38 cellular contexts compared by ENCODE assay signal in genomic region chr2:7279421-7279949, GRCh38.
"Had no signal": no experiment of that assay in that cellular context is flagged by ENCODE, and none has a peak within 500 bp of the region (broad histone marks: within the 10 kb centered on the region; RNA-seq: fewer than 3 reads in every experiment).

No MANE protein-coding gene starts in this region.

- H3K9me3 Mint-ChIP-seq: activated B cell treated with CpG ODN at 0.5 μM for 24 hours; activated CD4-positive, alpha-beta memory T cell treated with anti-CD3 and anti-CD28 coated beads for 36 hours; activated CD4-positive, alpha-beta T cell treated with anti-CD3 and anti-CD28 coated beads, Interleukin-2, amount 10 ng/mL, durations not matched to agents 24 days and 14 days; activated CD8-positive, alpha-beta T cell treated with anti-CD3 and anti-CD28 coated beads for 36 hours; activated naive CD4-positive, alpha-beta T cell treated with anti-CD3 and anti-CD28 coated beads, Interleukin-2, amount 10 ng/mL, durations not matched to agents 7 days and 5 days; activated naive CD4-positive, alpha-beta T cell treated with anti-CD3 and anti-CD28 coated beads, Interleukin-2, amount 50 U/mL, for 72 hours; activated naive CD8-positive, alpha-beta T cell treated with anti-CD3 and anti-CD28 coated beads for 36 hours; activated T-cell treated with anti-CD3 and anti-CD28 coated beads, Interleukin-2, amount 50 U/mL, for 24 hours; activated T-helper 2 cell treated with anti-CD3 and anti-CD28 coated beads, Interferon-gamma antibody, Interleukin-2, Interleukin-4, amounts not matched to agents 10 μg/mL and 5 μg/mL and 100 μg/mL, durations not matched to agents 14 hours and 24 hours and 36 hours; central memory CD8-positive, alpha-beta T cell; T-helper 1 cell treated with Interleukin-12 subunit alpha and Interleukin-12 subunit beta and Interleukin-4 antibody, amounts not matched to agents 30 μg/mL and 1 μg/mL, for 36 hours; T-helper 2 cell treated with Interferon-gamma antibody and Interleukin-4, amounts not matched to agents 5 μg/mL and 100 μg/mL, for 36 hours had no signal

- H3K9me3 ChIP-seq: adrenal gland had no signal

- H3K27ac ChIP-seq: adrenal gland, cardiac muscle cell, VCaP had no signal

- H3K27ac Mint-ChIP-seq: activated B cell treated with CpG ODN at 0.5 μM for 24 hours; activated CD4-positive, alpha-beta memory T cell treated with anti-CD3 and anti-CD28 coated beads for 36 hours; activated CD4-positive, alpha-beta T cell treated with anti-CD3 and anti-CD28 coated beads, Interleukin-2, amount 10 ng/mL, durations not matched to agents 24 days and 14 days; activated CD8-positive, alpha-beta memory T cell treated with anti-CD3 and anti-CD28 coated beads, Interleukin-2, amount 10 ng/mL, durations not matched to agents 7 days and 5 days; activated CD8-positive, alpha-beta T cell treated with anti-CD3 and anti-CD28 coated beads for 36 hours; activated naive CD4-positive, alpha-beta T cell treated with anti-CD3 and anti-CD28 coated beads, Interleukin-2, amount 10 ng/mL, durations not matched to agents 7 days and 5 days; activated naive CD4-positive, alpha-beta T cell treated with anti-CD3 and anti-CD28 coated beads, Interleukin-2, amount 50 U/mL, for 72 hours; activated naive CD8-positive, alpha-beta T cell treated with anti-CD3 and anti-CD28 coated beads for 36 hours; activated T-cell treated with anti-CD3 and anti-CD28 coated beads, Interleukin-2, amount 50 U/mL, for 24 hours; activated T-helper 2 cell treated with anti-CD3 and anti-CD28 coated beads, Interferon-gamma antibody, Interleukin-2, Interleukin-4, amounts not matched to agents 10 μg/mL and 5 μg/mL and 100 μg/mL, durations not matched to agents 14 hours and 24 hours and 36 hours; T-helper 1 cell treated with Interleukin-12 subunit alpha and Interleukin-12 subunit beta and Interleukin-4 antibody, amounts not matched to agents 30 μg/mL and 1 μg/mL, for 36 hours; T-helper 2 cell treated with Interferon-gamma antibody and Interleukin-4, amounts not matched to agents 5 μg/mL and 100 μg/mL, for 36 hours had no signal

- H3K36me3 Mint-ChIP-seq: activated CD4-positive, alpha-beta memory T cell treated with anti-CD3 and anti-CD28 coated beads for 36 hours; activated CD8-positive, alpha-beta memory T cell treated with anti-CD3 and anti-CD28 coated beads, Interleukin-2, amount 10 ng/mL, durations not matched to agents 7 days and 5 days; activated naive CD4-positive, alpha-beta T cell treated with anti-CD3 and anti-CD28 coated beads, Interleukin-2, amount 10 ng/mL, durations not matched to agents 7 days and 5 days; activated naive CD4-positive, alpha-beta T cell treated with anti-CD3 and anti-CD28 coated beads, Interleukin-2, amount 50 U/mL, for 72 hours; activated naive CD8-positive, alpha-beta T cell treated with anti-CD3 and anti-CD28 coated beads for 36 hours; brain had no signal

- H3K27me3 ChIP-seq: adrenal gland, cardiac muscle cell had no signal

- H3K4me1 ChIP-seq: adrenal gland had no signal

- H3K27me3 Mint-ChIP-seq: activated CD4-positive, alpha-beta T cell treated with anti-CD3 and anti-CD28 coated beads, Interleukin-2, amount 10 ng/mL, durations not matched to agents 24 days and 14 days; activated CD8-positive, alpha-beta T cell treated with anti-CD3 and anti-CD28 coated beads for 36 hours; activated naive CD4-positive, alpha-beta T cell treated with anti-CD3 and anti-CD28 coated beads, Interleukin-2, amount 10 ng/mL, durations not matched to agents 7 days and 5 days; activated naive CD8-positive, alpha-beta T cell treated with anti-CD3 and anti-CD28 coated beads for 36 hours; brain had no signal

- H3K4me3 Mint-ChIP-seq: activated B cell treated with CpG ODN at 0.5 μM for 24 hours; activated CD4-positive, alpha-beta memory T cell treated with anti-CD3 and anti-CD28 coated beads for 36 hours; activated CD4-positive, alpha-beta T cell treated with anti-CD3 and anti-CD28 coated beads, Interleukin-2, amount 10 ng/mL, durations not matched to agents 24 days and 14 days; activated CD8-positive, alpha-beta memory T cell treated with anti-CD3 and anti-CD28 coated beads, Interleukin-2, amount 10 ng/mL, durations not matched to agents 7 days and 5 days; activated CD8-positive, alpha-beta T cell treated with anti-CD3 and anti-CD28 coated beads for 36 hours; activated naive CD4-positive, alpha-beta T cell treated with anti-CD3 and anti-CD28 coated beads, Interleukin-2, amount 10 ng/mL, durations not matched to agents 7 days and 5 days; activated naive CD8-positive, alpha-beta T cell treated with anti-CD3 and anti-CD28 coated beads for 36 hours; activated T-cell treated with anti-CD3 and anti-CD28 coated beads, Interleukin-2, amount 50 U/mL, for 24 hours; brain; central memory CD8-positive, alpha-beta T cell; T-helper 1 cell treated with Interleukin-12 subunit alpha and Interleukin-12 subunit beta and Interleukin-4 antibody, amounts not matched to agents 30 μg/mL and 1 μg/mL, for 36 hours; T-helper 2 cell treated with Interferon-gamma antibody and Interleukin-4, amounts not matched to agents 5 μg/mL and 100 μg/mL, for 36 hours had no signal

- DNase-seq: activated B cell treated with CpG ODN at 0.5 μM for 24 hours; activated CD4-positive, alpha-beta memory T cell treated with anti-CD3 and anti-CD28 coated beads for 36 hours; activated CD4-positive, alpha-beta T cell treated with anti-CD3 and anti-CD28 coated beads for 4 hours; activated CD4-positive, alpha-beta T cell treated with anti-CD3 and anti-CD28 coated beads, Interleukin-2, amount 10 ng/mL, durations not matched to agents 24 days and 14 days; activated CD4-positive, alpha-beta T cell treated with anti-CD3 and anti-CD28 coated beads, Interleukin-2, amount 50 U/mL, for 1 hour; activated CD4-positive, alpha-beta T cell treated with anti-CD3 and anti-CD28 coated beads, Interleukin-2, amount 50 U/mL, for 4 hours; activated CD4-positive, CD25-positive, alpha-beta regulatory T cell treated with anti-CD3 and anti-CD28 coated beads, Interleukin-2, amount 50 U/mL, for 72 hours; activated CD8-positive, alpha-beta memory T cell treated with anti-CD3 and anti-CD28 coated beads for 24 hours; activated CD8-positive, alpha-beta memory T cell treated with anti-CD3 and anti-CD28 coated beads, Interleukin-2, amount 10 ng/mL, durations not matched to agents 7 days and 5 days; activated CD8-positive, alpha-beta memory T cell treated with anti-CD3 and anti-CD28 coated beads, Interleukin-2, amount 50 U/mL, for 48 hours; activated CD8-positive, alpha-beta T cell treated with anti-CD3 and anti-CD28 coated beads for 36 hours; activated effector memory CD4-positive, alpha-beta T cell treated with Interleukin-2 at 50 U/mL for 16 hours; activated gamma-delta T cell; activated naive CD4-positive, alpha-beta T cell treated with anti-CD3 and anti-CD28 coated beads, Interleukin-2, amount 10 ng/mL, durations not matched to agents 7 days and 5 days; activated naive CD4-positive, alpha-beta T cell treated with Interleukin-2 at 50 U/mL for 16 hours; activated naive CD8-positive, alpha-beta T cell treated with anti-CD3 and anti-CD28 coated beads for 36 hours; activated T-cell treated with anti-CD3 and anti-CD28 coated beads, Interleukin-2, amount 50 U/mL, for 24 hours; activated T-cell treated with anti-CD3 and anti-CD28 coated beads, Interleukin-2, amount 50 U/mL, for 48 hours; adrenal gland; amniotic stem cell; aorta; caudate nucleus; cerebellar nuclear complex; SW 1271; T-helper 1 cell; T-helper 2 cell; T-helper 9 cell had no signal

- H3K4me1 Mint-ChIP-seq: activated B cell treated with CpG ODN at 0.5 μM for 24 hours; activated CD4-positive, alpha-beta T cell treated with anti-CD3 and anti-CD28 coated beads, Interleukin-2, amount 10 ng/mL, durations not matched to agents 24 days and 14 days; activated CD8-positive, alpha-beta memory T cell treated with anti-CD3 and anti-CD28 coated beads, Interleukin-2, amount 10 ng/mL, durations not matched to agents 7 days and 5 days; activated naive CD4-positive, alpha-beta T cell treated with anti-CD3 and anti-CD28 coated beads, Interleukin-2, amount 10 ng/mL, durations not matched to agents 7 days and 5 days; central memory CD8-positive, alpha-beta T cell had no signal

- FAIRE-seq: astrocyte, bronchial epithelial cell, TTC549 had no signal

- ATAC-seq: activated CD8-positive, alpha-beta memory T cell treated with anti-CD3 and anti-CD28 coated beads, Interleukin-2, amount 10 ng/mL, durations not matched to agents 7 days and 5 days; activated CD8-positive, alpha-beta T cell treated with anti-CD3 and anti-CD28 coated beads for 36 hours; activated naive CD4-positive, alpha-beta T cell treated with anti-CD3 and anti-CD28 coated beads, Interleukin-2, amount 50 U/mL, for 72 hours had no signal

- H3K36me3 ChIP-seq: adrenal gland, cardiac muscle cell had no signal

- H3K4me3 ChIP-seq: adrenal gland, cardiac muscle cell had no signal
